In the genomic region with DNA sequence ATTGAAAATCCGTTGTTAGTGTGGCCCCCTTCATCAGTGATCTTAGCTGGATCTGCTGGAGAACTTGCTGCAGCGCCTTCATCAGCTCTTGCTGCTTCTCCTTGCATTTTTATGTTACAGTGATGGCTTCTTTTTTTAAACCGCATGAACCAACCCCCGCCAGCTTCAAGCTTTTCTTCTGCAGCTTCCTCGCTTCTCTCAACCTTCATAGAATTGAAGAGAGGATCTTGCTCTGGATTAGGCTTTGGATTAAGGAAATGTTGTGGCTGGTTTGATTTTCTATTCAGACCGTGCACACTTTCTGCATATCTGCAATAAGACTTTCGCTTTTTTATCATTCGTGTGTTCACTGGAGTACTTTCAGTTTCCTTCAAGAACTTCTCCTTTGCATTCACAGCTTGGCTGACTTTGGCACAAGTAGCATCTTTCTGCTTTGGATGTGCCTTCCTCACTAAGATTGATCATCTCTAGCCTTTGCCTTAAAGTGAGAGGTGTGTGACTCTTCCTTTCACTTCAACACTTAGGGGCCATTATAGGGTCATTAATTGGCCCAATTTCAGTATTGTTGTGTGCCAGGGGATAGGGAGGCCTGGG, we compare ENCODE assay signal across 9 cellular contexts. TPM values are rescaled to one million over a fixed set of nuclear protein-coding genes. Genes with fewer than 3 reads are reported as not detected.
DNase-seq lines count a peak whose midpoint lies in the region; ATAC-seq and TF ChIP-seq lines count a peak whose summit lies in the region.
"Had no signal": no experiment of that assay in that cellular context is flagged by ENCODE, and none has a peak within 500 bp of the region (broad histone marks: within the 10 kb centered on the region; RNA-seq: fewer than 3 reads in every experiment).

No MANE protein-coding gene starts in this region.

- H3K27me3 Mint-ChIP-seq in T-helper 1 cell treated with Interleukin-12 subunit alpha and Interleukin-12 subunit beta and Interleukin-4 antibody, amounts not matched to agents 30 μg/mL and 1 μg/mL, for 36 hours (ENCODE audit: low read depth): peaks cover 11% of the 10 kb centered on the region
- peaks cover 6% of the 10 kb centered on the region for H3K27me3 Mint-ChIP-seq in activated T-helper 1 cell treated with anti-CD3 and anti-CD28 coated beads, Interleukin-12 subunit alpha, Interleukin-12 subunit beta, Interleukin-2, Interleukin-4 antibody, amounts not matched to agents 30 ng/mL and 10 ng/mL and 1 ng/mL, durations not matched to agents 14 hours and 24 hours and 36 hours (ENCODE audit: insufficient read depth)
- no peaks in the 10 kb centered on the region for H3K27me3 Mint-ChIP-seq in MCF 10A (ENCODE audit: insufficient read depth, unreplicated experiment)

- POLR2A ChIA-PET in MCF 10A (lab: Yijun Ruan, JAX): interaction anchor here (0.6 to 5.7 kb wide), 7 partner anchors 12 to 728 kb away, joined by 3 to 52 read pairs (median 3); a partner anchor contains a TSS

- peak overlapping the region; percentile 22 to 37 for H3K4me3 ChIP-seq in neutrophil (ENCODE audit: low read depth in 1 of 2, low read length in 1 of 2)
- H3K4me3 ChIP-seq in gastrocnemius medialis: no peak overlapping the region

- peaks cover 21% of the 10 kb centered on the region for H3K4me1 Mint-ChIP-seq in T-helper 1 cell treated with Interleukin-12 subunit alpha and Interleukin-12 subunit beta and Interleukin-4 antibody, amounts not matched to agents 30 μg/mL and 1 μg/mL, for 36 hours (ENCODE audit: low read depth)
- H3K4me1 Mint-ChIP-seq in activated T-helper 1 cell treated with anti-CD3 and anti-CD28 coated beads, Interleukin-12 subunit alpha, Interleukin-12 subunit beta, Interleukin-2, Interleukin-4 antibody, amounts not matched to agents 30 ng/mL and 10 ng/mL and 1 ng/mL, durations not matched to agents 14 hours and 24 hours and 36 hours (ENCODE audit: low read depth): peaks cover 26% of the 10 kb centered on the region
- peaks cover 13% of the 10 kb centered on the region for H3K4me1 Mint-ChIP-seq in MCF 10A (ENCODE audit: insufficient read depth, unreplicated experiment)

- peak overlapping the region; percentile 74 for H3K4me3 Mint-ChIP-seq in T-helper 1 cell treated with Interleukin-12 subunit alpha and Interleukin-12 subunit beta and Interleukin-4 antibody, amounts not matched to agents 30 μg/mL and 1 μg/mL, for 36 hours
- H3K4me3 Mint-ChIP-seq in activated T-helper 1 cell treated with anti-CD3 and anti-CD28 coated beads, Interleukin-12 subunit alpha, Interleukin-12 subunit beta, Interleukin-2, Interleukin-4 antibody, amounts not matched to agents 30 ng/mL and 10 ng/mL and 1 ng/mL, durations not matched to agents 14 hours and 24 hours and 36 hours: peak overlapping the region; percentile 74
- H3K4me3 Mint-ChIP-seq in MCF 10A (ENCODE audit: unreplicated experiment): no peak overlapping the region

- H3K4me1 ChIP-seq in neutrophil (ENCODE audit: control insufficient read depth in 1 of 2, insufficient read depth in 1 of 2, low read depth in 1 of 2, low read length in 1 of 2) (peaks cover 12 to 15% of the 10 kb centered on the region in 2 experiments), gastrocnemius medialis (peaks cover 0 to 5% of the 10 kb centered on the region in 2 donors)

- ATAC-seq in HG03342 (IDR thresholded peaks at IDR 0.05; ENCODE audit: unreplicated experiment) (peak; percentile 46), gastrocnemius medialis (no peak)

- peaks cover 28% of the 10 kb centered on the region for H3K36me3 Mint-ChIP-seq in T-helper 1 cell treated with Interleukin-12 subunit alpha and Interleukin-12 subunit beta and Interleukin-4 antibody, amounts not matched to agents 30 μg/mL and 1 μg/mL, for 36 hours (ENCODE audit: low read depth)
- H3K36me3 Mint-ChIP-seq in activated T-helper 1 cell treated with anti-CD3 and anti-CD28 coated beads, Interleukin-12 subunit alpha, Interleukin-12 subunit beta, Interleukin-2, Interleukin-4 antibody, amounts not matched to agents 30 ng/mL and 10 ng/mL and 1 ng/mL, durations not matched to agents 14 hours and 24 hours and 36 hours (ENCODE audit: low read depth): peaks cover 33% of the 10 kb centered on the region
- H3K36me3 Mint-ChIP-seq in MCF 10A (ENCODE audit: insufficient read depth, unreplicated experiment): peaks cover 27% of the 10 kb centered on the region

- in situ Hi-C loops in gastrocnemius medialis (cut with MboI; ENCODE audit: low sequenced_read_pairs in 4 of 4): no loop called here

- CTCF ChIA-PET in MCF 10A (lab: Yijun Ruan, JAX): interaction anchor here (0.6 to 4.0 kb wide), 30 partner anchors 10 to 1272 kb away, joined by 3 to 86 read pairs (median 4); no protein-coding TSS in a partner anchor

- TF ChIP-seq CTCF in neutrophil (IDR thresholded peaks at IDR 0.05): no peak
- no peak for TF ChIP-seq CTCF in MCF 10A (IDR thresholded peaks at IDR 0.05; ENCODE audit: unreplicated experiment)
- TF ChIP-seq CTCF in gastrocnemius medialis (IDR thresholded peaks at IDR 0.05 in 4 of 5, conservative IDR thresholded peaks at IDR 0.05 in 1 of 5): no peak

- BruUV-seq in MCF 10A (replicated peaks; lab: Mats Ljungman, UMichigan): no TSS peak

- intact Hi-C loops in activated T-helper 1 cell treated with anti-CD3 and anti-CD28 coated beads, Interleukin-12 subunit alpha, Interleukin-12 subunit beta, Interleukin-2, Interleukin-4 antibody, amounts not matched to agents 30 ng/mL and 10 ng/mL and 1 ng/mL, durations not matched to agents 14 hours and 24 hours and 36 hours (cut with micrococcal nuclease): loop anchor here (1.0 to 5.0 kb wide), 6 partner anchors 9 to 727 kb away; a partner anchor contains a TSS
- intact Hi-C loops in MCF 10A (cut with micrococcal nuclease) (loop anchor here (5.0 kb wide), 1 partner anchor 123 kb away; no protein-coding TSS in a partner anchor), gastrocnemius medialis (cut with DNase I; ENCODE audit: low total_unique reads) (no loop called here)

- H3K9me3 ChIP-seq in neutrophil: no peaks in the 10 kb centered on the region
- no peaks in the 10 kb centered on the region for H3K9me3 ChIP-seq in gastrocnemius medialis
- H3K9me3 ChIP-seq: thoracic aorta had no signal

- H3K27ac ChIP-seq in neutrophil (peak overlapping the region; percentile 46), gastrocnemius medialis (no peak overlapping the region)
- H3K27ac ChIP-seq: thoracic aorta had no signal

- H3K36me3 ChIP-seq in neutrophil: no peaks in the 10 kb centered on the region
- peaks cover 0 to 9% of the 10 kb centered on the region in 2 donors for H3K36me3 ChIP-seq in gastrocnemius medialis

- DNase-seq in T-helper 1 cell (no peak), MCF 10A (ENCODE audit: unreplicated experiment) (no peak), gastrocnemius medialis (no peak)
- no peak for DNase-seq in activated T-helper 1 cell treated with anti-CD3 and anti-CD28 coated beads, Interleukin-12 subunit alpha, Interleukin-12 subunit beta, Interleukin-2, Interleukin-4 antibody, amounts not matched to agents 30 ng/mL and 10 ng/mL and 1 ng/mL, durations not matched to agents 14 hours and 24 hours and 36 hours (ENCODE audit: low spot score)
- DNase-seq in stimulated activated CD4-positive, alpha-beta T cell treated with anti-CD3 and anti-CD28 coated beads, Interleukin-4, amount 100 ng/mL, for 4 hours: no peak

- peak overlapping the region; percentile 3 for H3K27ac Mint-ChIP-seq in T-helper 1 cell treated with Interleukin-12 subunit alpha and Interleukin-12 subunit beta and Interleukin-4 antibody, amounts not matched to agents 30 μg/mL and 1 μg/mL, for 36 hours
- H3K27ac Mint-ChIP-seq in activated T-helper 1 cell treated with anti-CD3 and anti-CD28 coated beads, Interleukin-12 subunit alpha, Interleukin-12 subunit beta, Interleukin-2, Interleukin-4 antibody, amounts not matched to agents 30 ng/mL and 10 ng/mL and 1 ng/mL, durations not matched to agents 14 hours and 24 hours and 36 hours: peak overlapping the region; percentile 60
- no peak overlapping the region for H3K27ac Mint-ChIP-seq in MCF 10A (ENCODE audit: low read depth, unreplicated experiment)

- no peak for TF ChIP-seq POLR2A in gastrocnemius medialis (IDR thresholded peaks at IDR 0.05)

- H3K9me3 Mint-ChIP-seq in T-helper 1 cell treated with Interleukin-12 subunit alpha and Interleukin-12 subunit beta and Interleukin-4 antibody, amounts not matched to agents 30 μg/mL and 1 μg/mL, for 36 hours: no peaks in the 10 kb centered on the region
- H3K9me3 Mint-ChIP-seq in activated T-helper 1 cell treated with anti-CD3 and anti-CD28 coated beads, Interleukin-12 subunit alpha, Interleukin-12 subunit beta, Interleukin-2, Interleukin-4 antibody, amounts not matched to agents 30 ng/mL and 10 ng/mL and 1 ng/mL, durations not matched to agents 14 hours and 24 hours and 36 hours: no peaks in the 10 kb centered on the region
- H3K9me3 Mint-ChIP-seq in MCF 10A (ENCODE audit: unreplicated experiment): no peaks in the 10 kb centered on the region

- H3K27me3 ChIP-seq in neutrophil (peaks cover 18% of the 10 kb centered on the region), gastrocnemius medialis (peaks cover 0 to 6% (median 0%) of the 10 kb centered on the region in 3 donors)

RNA-seq across cellular contexts. Expression of a gene that starts 13.1 kb away (rescaled TPM):
- 137 TPM in 2 replicates for total RNA-seq in activated T-helper 1 cell treated with anti-CD3 and anti-CD28 coated beads, Interleukin-12 subunit alpha, Interleukin-12 subunit beta, Interleukin-2, Interleukin-4 antibody, amounts not matched to agents 30 ng/mL and 10 ng/mL and 1 ng/mL, durations not matched to agents 14 hours and 24 hours and 36 hours
- 167 and 244 TPM in 2 replicates for total RNA-seq in MCF 10A (2022)
- 10 to 100 TPM; 33.5 to 99.8 (median 62.5) TPM for total RNA-seq in gastrocnemius medialis

Comparison
In these comparisons a context has a peak if more than half of its experiments do, and no peak if none do; other contexts are left out.
1. H3K4me3 ChIP-seq: peak in neutrophil (2 of 2); none in gastrocnemius medialis (0 of 4).